Comparison of ENCODE assay signal across 10 cellular contexts in the genomic region with DNA sequence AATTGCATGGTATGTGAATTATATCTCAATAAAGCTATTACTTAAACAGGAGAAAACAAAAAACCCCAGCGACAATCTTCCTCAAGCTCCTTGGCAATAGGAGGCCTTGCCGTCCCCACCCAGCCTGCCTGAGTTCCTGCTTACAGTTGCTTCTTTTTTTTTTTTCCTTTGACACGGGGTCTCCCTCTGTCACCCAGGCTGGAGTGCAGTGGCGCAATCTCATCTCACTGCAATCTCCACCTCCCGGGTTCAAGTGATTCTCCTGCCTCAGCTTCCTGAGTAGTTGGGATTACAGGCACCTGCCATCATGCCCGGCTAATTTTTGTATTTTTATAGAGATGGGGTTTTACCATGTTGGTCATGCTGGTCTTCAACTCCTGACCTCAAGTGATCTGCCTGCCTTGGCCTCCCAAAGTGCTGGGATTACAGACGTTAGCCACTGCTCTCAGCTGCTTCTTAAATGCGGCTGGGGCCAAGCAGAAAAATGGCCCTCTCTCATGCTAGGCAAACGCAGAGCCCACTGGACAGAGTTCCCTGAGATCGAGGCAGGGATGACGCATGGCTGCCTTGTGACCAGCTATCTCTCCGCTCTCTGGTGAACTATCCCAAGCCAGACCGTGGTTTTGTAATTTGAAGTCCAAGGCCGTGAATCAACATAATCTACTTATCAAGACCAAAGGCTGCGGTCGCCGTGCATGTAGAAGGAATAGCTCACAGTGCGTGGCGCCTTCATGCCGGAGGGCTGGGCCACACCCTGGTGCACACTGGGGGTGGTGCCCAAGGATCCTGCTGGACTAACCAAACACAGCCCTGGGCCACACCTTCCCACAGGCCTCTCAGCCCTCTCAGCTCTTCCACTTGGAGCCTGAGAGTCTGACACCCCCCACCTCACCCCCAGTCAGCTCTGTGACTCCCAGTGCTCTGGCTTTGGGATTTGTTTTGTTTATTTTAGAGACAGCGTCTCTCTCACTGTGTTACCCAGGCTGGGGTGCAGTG.
A peak's percentile ranks its signal among the peaks of the same experiment; 100 is the strongest.
DNase-seq lines count a peak whose midpoint lies in the region; TF ChIP-seq lines count a peak whose summit lies in the region.
"Had no signal": no experiment of that assay in that cellular context is flagged by ENCODE, and none has a peak within 500 bp of the region (broad histone marks: within the 10 kb centered on the region; RNA-seq: fewer than 3 reads in every experiment).

No MANE protein-coding gene starts in this region.

- H3K9ac ChIP-seq in mucosa of stomach (ENCODE audit: low read length) = peak overlapping the region; percentile 47
- no peak overlapping the region for H3K9ac ChIP-seq in Karpas-422 (ENCODE audit: low read length)

- H3K79me2 ChIP-seq in Karpas-422 (ENCODE audit: low read length) = no peaks in the 10 kb centered on the region

- H4K20me1 ChIP-seq in Karpas-422 (ENCODE audit: insufficient read depth, low read depth, low read length) = no peaks in the 10 kb centered on the region

- no peaks in the 10 kb centered on the region for H3K9me2 ChIP-seq in Karpas-422 (replicated peaks; ENCODE audit: insufficient read depth, low read length)

- TF ChIP-seq CTCF in astrocyte of the spinal cord (IDR thresholded peaks at IDR 0.05; ENCODE audit: low read depth, low read length) = no peak

- in situ Hi-C loops in astrocyte of the spinal cord (cut with HindIII; ENCODE audit: low sequenced_read_pairs) = no loop called here

- H3K36me3 ChIP-seq in mucosa of stomach (ENCODE audit: control insufficient read depth, insufficient read depth, low read length) (no peaks in the 10 kb centered on the region), Karpas-422 (ENCODE audit: insufficient read depth, low read length) (no peaks in the 10 kb centered on the region)
- H3K36me3 ChIP-seq: suprapubic skin had no signal

- H3K4me3 ChIP-seq in astrocyte of the spinal cord (ENCODE audit: low read depth, low read length) (no peak overlapping the region), mucosa of stomach (ENCODE audit: low read length) (no peak overlapping the region), Karpas-422 (ENCODE audit: low read length) (no peak overlapping the region)
- H3K4me3 ChIP-seq: suprapubic skin had no signal

- H3K4me1 ChIP-seq in mucosa of stomach (ENCODE audit: control insufficient read depth, insufficient read depth, low read length) (peaks cover 33% of the 10 kb centered on the region), Karpas-422 (ENCODE audit: low read length) (no peaks in the 10 kb centered on the region)

- H3K4me2 ChIP-seq in Karpas-422 (ENCODE audit: low read depth, low read length, poor library complexity, severe bottlenecking) = no peak overlapping the region

- no peak overlapping the region for H3K27ac ChIP-seq in Karpas-422 (ENCODE audit: low read length)
- H3K27ac ChIP-seq: suprapubic skin had no signal

- no peak overlapping the region for H2AFZ ChIP-seq in Karpas-422 (ENCODE audit: low read length)

- H3K27me3 ChIP-seq in mucosa of stomach (ENCODE audit: control insufficient read depth, insufficient read depth, low read length) (no peaks in the 10 kb centered on the region), Karpas-422 (ENCODE audit: low read length) (no peaks in the 10 kb centered on the region)

- H3K9me3 ChIP-seq in mucosa of stomach (ENCODE audit: control insufficient read depth, low read length) = no peaks in the 10 kb centered on the region
- no peaks in the 10 kb centered on the region for H3K9me3 ChIP-seq in Karpas-422 (ENCODE audit: low read length)
- H3K9me3 ChIP-seq: suprapubic skin had no signal

- peak; percentile 46 for DNase-seq in CD1c-positive myeloid dendritic cell (ENCODE audit: extremely low spot score)
- peak; percentile 32 for DNase-seq in NCI-H69 (lab: John Stamatoyannopoulos, UW)
- DNase-seq in astrocyte of the spinal cord (ENCODE audit: low read depth, low spot score) = peak; percentile 75
- no peak for DNase-seq in GOT3 (lab: John Stamatoyannopoulos, UW)
- no peak for DNase-seq in hypothalamus (lab: John Stamatoyannopoulos, UW)
- DNase-seq in HCEC 1CT = no peak
- no peak for DNase-seq in Karpas-422
- DNase-seq: NCI-H2029 treated with DMSO at 0.1 percent for 48 hours had no signal

Comparison
In these comparisons a context has a peak if more than half of its experiments do, and no peak if none do; other contexts are left out.
1. DNase-seq: peak in CD1c-positive myeloid dendritic cell (single experiment), NCI-H69 (single experiment) and astrocyte of the spinal cord (single experiment); none in GOT3 (single experiment), hypothalamus (0 of 51), HCEC 1CT (single experiment) and Karpas-422 (single experiment).